Comparison of ENCODE assay signal across 9 cellular contexts in genomic region chr12:116376354-116377193, GRCh38.
DNase-seq lines count a peak whose midpoint lies in the region; TF ChIP-seq lines count a peak whose summit lies in the region.
"Had no signal": no experiment of that assay in that cellular context is flagged by ENCODE, and none has a peak within 500 bp of the region (broad histone marks: within the 10 kb centered on the region; RNA-seq: fewer than 3 reads in every experiment).

No MANE protein-coding gene starts in this region.

- 54 to 55% methylated on average over 11 of the region's 11 CpGs for WGBS in lower leg skin, 2 donors

- DNase-seq in NCI-H2081 (lab: John Stamatoyannopoulos, UW) (peak; percentile 54 to 82), NCI-H2081 treated with DMSO at 0.1 percent for 48 hours (lab: John Stamatoyannopoulos, UW) (no peak), NCI-H146 treated with DMSO at 0.1 percent for 48 hours (lab: John Stamatoyannopoulos, UW; ENCODE audit: unreplicated experiment) (peak; percentile 17), astrocyte of the hippocampus (ENCODE audit: low read depth, low spot score) (peak; percentile 50), non-pigmented ciliary epithelial cell (ENCODE audit: low read depth) (peak; percentile 52), lower leg skin (ENCODE audit: low spot score in 2 of 2) (no peak), SKM-1 treated with dmso at 0.1 percent for 144 hours (lab: John Stamatoyannopoulos, UW; ENCODE audit: unreplicated experiment) (no peak), mucosa of gallbladder (ENCODE audit: low spot score) (no peak)
- DNase-seq: naive thymus-derived CD4-positive, alpha-beta T cell had no signal

- TF ChIP-seq POLR2A in lower leg skin (IDR thresholded peaks at IDR 0.05) = no peak

- no peak overlapping the region for H3K4me3 ChIP-seq in lower leg skin (ENCODE audit: low read depth, poor library complexity, severe bottlenecking)

- TF ChIP-seq CTCF in lower leg skin (IDR thresholded peaks at IDR 0.05) = no peak

- intact Hi-C loops in lower leg skin (cut with DNase I; ENCODE audit: low total_unique reads) = no loop called here

Comparison
In these comparisons a context has a peak if more than half of its experiments do, and no peak if none do; other contexts are left out.
1. DNase-seq: peak in NCI-H2081 (2 of 2), NCI-H146 treated with DMSO at 0.1 percent for 48 hours (single experiment), astrocyte of the hippocampus (single experiment) and non-pigmented ciliary epithelial cell (single experiment); none in NCI-H2081 treated with DMSO at 0.1 percent for 48 hours (single experiment), lower leg skin (0 of 2), SKM-1 treated with dmso at 0.1 percent for 144 hours (single experiment) and mucosa of gallbladder (single experiment).